Comparison of ENCODE assay signal across 8 cellular contexts in the genomic region with DNA sequence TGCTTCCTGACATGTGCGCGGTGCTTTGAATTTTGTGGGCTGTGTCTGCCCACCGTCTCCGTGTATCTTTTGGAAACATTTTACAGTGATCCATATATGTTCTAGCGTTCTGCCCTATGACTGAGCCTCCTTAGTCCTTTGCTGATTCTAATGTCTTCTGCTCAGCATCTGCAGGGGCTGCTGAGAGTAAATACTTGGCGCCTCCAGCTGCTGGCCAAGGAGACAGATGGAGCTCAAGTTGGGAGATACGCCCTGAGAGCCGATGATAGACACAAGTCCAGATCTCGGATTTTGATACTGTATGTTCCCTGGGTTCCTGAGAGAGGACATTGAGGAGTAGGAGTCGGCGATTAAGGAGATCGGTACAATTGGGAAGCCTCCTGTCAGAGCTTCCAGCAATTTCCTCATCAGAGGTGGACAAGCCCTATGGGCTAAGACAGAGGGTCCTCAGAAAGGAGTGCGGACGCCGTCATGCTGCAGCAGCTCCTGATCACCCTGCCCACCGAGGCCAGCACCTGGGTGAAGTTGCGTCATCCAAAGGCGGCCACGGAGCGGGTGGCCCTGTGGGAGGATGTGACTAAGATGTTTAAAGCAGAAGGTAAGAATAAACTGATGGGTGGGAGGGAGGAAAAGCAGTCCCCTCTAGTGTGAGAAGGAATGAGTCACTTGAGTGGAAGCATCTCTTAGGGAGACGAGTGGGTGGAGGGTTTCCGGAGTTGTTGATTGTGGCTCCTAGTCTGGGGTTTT.
DNase-seq lines count a peak whose midpoint lies in the region; ATAC-seq and TF ChIP-seq lines count a peak whose summit lies in the region.

No MANE protein-coding gene starts in this region.

- DNase-seq in GM12864 (ENCODE audit: low read depth) (peak; percentile 76), NCI-H2171 (lab: John Stamatoyannopoulos, UW) (peak; percentile 17), NK-92 (lab: John Stamatoyannopoulos, UW; ENCODE audit: unreplicated experiment) (no peak)
- peak; percentile 54 to 77 (median 74) for DNase-seq in activated CD8-positive, alpha-beta memory T cell treated with anti-CD3 and anti-CD28 coated beads for 48 hours (ENCODE audit: low read depth in 2 of 3, low spot score in 2 of 3)
- DNase-seq in stimulated activated CD8-positive, alpha-beta memory T cell treated with anti-CD3 and anti-CD28 coated beads, Interleukin-4, amount 100 ng/mL, for 4 hours (ENCODE audit: low read depth in 2 of 2, low spot score in 1 of 2) = peak; percentile 72 to 81

- ATAC-seq in HG02571 (IDR thresholded peaks at IDR 0.05; ENCODE audit: unreplicated experiment) = peak; percentile 16

- H3K9me3 ChIP-seq in endocrine pancreas (ENCODE audit: control insufficient read depth, low read length) (peaks cover 8% of the 10 kb centered on the region), mucosa of stomach (ENCODE audit: control insufficient read depth, low read length) (no peaks in the 10 kb centered on the region)

- peak overlapping the region; percentile 74 for H3K9ac ChIP-seq in endocrine pancreas (ENCODE audit: control insufficient read depth, insufficient read depth, low read length)
- H3K9ac ChIP-seq in mucosa of stomach (ENCODE audit: low read length) = peak overlapping the region; percentile 60

- H3K27me3 ChIP-seq in endocrine pancreas (ENCODE audit: control insufficient read depth, insufficient read depth, low read length) (no peaks in the 10 kb centered on the region), mucosa of stomach (ENCODE audit: control insufficient read depth, insufficient read depth, low read length) (no peaks in the 10 kb centered on the region)

- H3K36me3 ChIP-seq in endocrine pancreas (ENCODE audit: control insufficient read depth, insufficient read depth, low read length) = peaks cover 4% of the 10 kb centered on the region
- no peaks in the 10 kb centered on the region for H3K36me3 ChIP-seq in mucosa of stomach (ENCODE audit: control insufficient read depth, insufficient read depth, low read length)

- H3K4me1 ChIP-seq in endocrine pancreas (ENCODE audit: control insufficient read depth, insufficient read depth, low read length) = no peaks in the 10 kb centered on the region
- no peaks in the 10 kb centered on the region for H3K4me1 ChIP-seq in mucosa of stomach (ENCODE audit: control insufficient read depth, insufficient read depth, low read length)

- peak overlapping the region; percentile 74 for H3K4me3 ChIP-seq in GM12864 (ENCODE audit: low read depth, low read length)
- H3K4me3 ChIP-seq in endocrine pancreas (ENCODE audit: control insufficient read depth, insufficient read depth, low read length) = peak overlapping the region; percentile 72
- H3K4me3 ChIP-seq in mucosa of stomach (ENCODE audit: low read length) = peak overlapping the region; percentile 62

- no peak for TF ChIP-seq CTCF in GM12864 (IDR thresholded peaks at IDR 0.05; ENCODE audit: low read depth, low read length, missing control alignments)
